ENCODE assay signal across 8 cellular contexts in genomic region chr13:114130131-114130707, GRCh38. TPM values are rescaled to one million over a fixed set of nuclear protein-coding genes. Genes with fewer than 3 reads are reported as not detected.
DNase-seq lines count a peak whose midpoint lies in the region; ATAC-seq, FAIRE-seq and TF ChIP-seq lines count a peak whose summit lies in the region.

No MANE protein-coding gene starts in this region.

- intact Hi-C loops in left ventricle myocardium inferior (cut with micrococcal nuclease), result no loop called here

- WGBS in smooth muscle cell (ENCODE audit: low lambda C conversion rate), result 22% methylated on average over 13 of the region's 13 CpGs

- H3K27ac ChIP-seq in left ventricle myocardium inferior (replicated peaks) (peak overlapping the region; percentile 83), smooth muscle cell (ENCODE audit: low read depth) (peak overlapping the region; percentile 99)

- H3F3A ChIP-seq in smooth muscle cell (ENCODE audit: low read depth), result no peaks in the 10 kb centered on the region

- no peak for TF ChIP-seq CTCF in WI38 (IDR thresholded peaks at IDR 0.05; ENCODE audit: low read depth, low read length)
- no peak for TF ChIP-seq CTCF in left ventricle myocardium inferior (IDR thresholded peaks at IDR 0.05; ENCODE audit: borderline replicate concordance)
- TF ChIP-seq CTCF in smooth muscle cell (IDR thresholded peaks at IDR 0.05; ENCODE audit: borderline replicate concordance, insufficient read depth, poor library complexity, severe bottlenecking), result no peak

- H3K9me3 ChIP-seq in left ventricle myocardium inferior (replicated peaks) (no peaks in the 10 kb centered on the region), smooth muscle cell (replicated peaks; ENCODE audit: low read depth) (no peaks in the 10 kb centered on the region)

- FAIRE-seq in GM19239 (lab: Jason Lieb, UNC), result peak; percentile 4

- H3K4me3 ChIP-seq in WI38 (ENCODE audit: low read depth, low read length) (peak overlapping the region; percentile 98), left ventricle myocardium inferior (peak overlapping the region; percentile 98), smooth muscle cell (peak overlapping the region; percentile 89)

- H3K4me2 ChIP-seq in smooth muscle cell, result peak overlapping the region; percentile 89

- H2AFZ ChIP-seq in smooth muscle cell (ENCODE audit: low read depth), result no peak overlapping the region

- ATAC-seq in GM21619 (IDR thresholded peaks at IDR 0.05; ENCODE audit: unreplicated experiment), result no peak
- ATAC-seq in HG03097 (IDR thresholded peaks at IDR 0.05; ENCODE audit: low FRiP score, unreplicated experiment), result no peak

- peaks cover 70% of the 10 kb centered on the region for H3K4me1 ChIP-seq in left ventricle myocardium inferior
- peaks cover 40% of the 10 kb centered on the region for H3K4me1 ChIP-seq in smooth muscle cell (ENCODE audit: low read depth)

- DNase-seq in GM19239 (ENCODE audit: insufficient read length, low spot score) (no peak), left ventricle myocardium inferior (no peak), smooth muscle cell (lab: John Stamatoyannopoulos, UW; ENCODE audit: unreplicated experiment) (no peak), HuH-7 (ENCODE audit: low spot score) (no peak), NCI-H1417 treated with DMSO at 0.1 percent for 48 hours (lab: John Stamatoyannopoulos, UW) (no peak)

- peaks cover 53% of the 10 kb centered on the region for H3K79me2 ChIP-seq in smooth muscle cell (ENCODE audit: low read depth)

- no peaks in the 10 kb centered on the region for H3K36me3 ChIP-seq in left ventricle myocardium inferior
- H3K36me3 ChIP-seq in smooth muscle cell (ENCODE audit: low read depth), result no peaks in the 10 kb centered on the region

- H3K9ac ChIP-seq in smooth muscle cell (ENCODE audit: low read depth), result peak overlapping the region; percentile 96

- peaks cover 60% of the 10 kb centered on the region for H4K20me1 ChIP-seq in smooth muscle cell (ENCODE audit: low read depth)

- H3K27me3 ChIP-seq in left ventricle myocardium inferior (ENCODE audit: low read depth) (no peaks in the 10 kb centered on the region), smooth muscle cell (ENCODE audit: low read depth) (no peaks in the 10 kb centered on the region)

RNA-seq across cellular contexts. Expression of gene RASA3, which starts 2.2 kb away (rescaled TPM):
- total RNA-seq in left ventricle myocardium inferior (9.5 TPM), smooth muscle cell (21.3 and 23.4 TPM in 2 replicates)
- polyA plus RNA-seq in smooth muscle cell, result 24.4 and 26.8 TPM in 2 replicates

RNA-seq across cellular contexts. Expression of gene CFAP97D2, which starts 48.8 kb away (rescaled TPM):
- total RNA-seq in left ventricle myocardium inferior (not detected), smooth muscle cell (not detected in 2 replicates)
- not detected in 2 replicates for polyA plus RNA-seq in smooth muscle cell
